ENCODE assay signal across 1 cellular context in genomic region chr6:28489366-28490190, GRCh38.
TF ChIP-seq lines count a peak whose summit lies in the region.

No MANE protein-coding gene starts in this region.

TF ChIP-seq in K562, 482 proteins besides CTCF, POLR2A, EP300 and RAD21 (continued from another document and continues in another):
- TF ChIP-seq ZBTB33 (CRISPR knock-in tag; IDR thresholded peaks at IDR 0.05): no peak
- 0 out of 2 replicates have a peak, but pooled peaks have one; percentile 18 for TF ChIP-seq HDGF (IDR thresholded peaks at IDR 0.05)
- no peak for TF ChIP-seq PBX2 (CRISPR knock-in tag; IDR thresholded peaks at IDR 0.05; ENCODE audit: low read depth)
- peak; percentile 17; the same call in 1 of the 2 replicates for TF ChIP-seq PBX2 (tag; conservative IDR thresholded peaks at IDR 0.05; ENCODE audit: low read depth)
- peak; percentile 40; the same call in 1 of the 2 replicates for TF ChIP-seq SMAD4 (CRISPR knock-in tag; conservative IDR thresholded peaks at IDR 0.05)
- TF ChIP-seq OTX1 (CRISPR knock-in tag; IDR thresholded peaks at IDR 0.05): no peak
- TF ChIP-seq STAT6 (CRISPR knock-in tag; IDR thresholded peaks at IDR 0.05): peak; percentile 78; the same call in 1 of the 2 replicates
- peak; percentile 15; the same call in 1 of the 2 replicates for TF ChIP-seq SMARCC2 (IDR thresholded peaks at IDR 0.05; ENCODE audit: low read depth)
- TF ChIP-seq BCLAF1 (IDR thresholded peaks at IDR 0.05; ENCODE audit: borderline replicate concordance in 1 of 2, control insufficient read depth in 1 of 2, low read depth in 2 of 2, low read length in 1 of 2): no peak
- TF ChIP-seq ZNF75A (CRISPR knock-in tag; IDR thresholded peaks at IDR 0.05): no peak
- peak; percentile 56; the same call in 1 of the 2 replicates for TF ChIP-seq ZEB2 (IDR thresholded peaks at IDR 0.05)
- no peak for TF ChIP-seq NEUROD1 (IDR thresholded peaks at IDR 0.05; ENCODE audit: borderline replicate concordance, low read depth, low read length, partially characterized antibody)
- TF ChIP-seq ARID3A (IDR thresholded peaks at IDR 0.05; ENCODE audit: borderline replicate concordance, low read depth, low read length): no peak
- TF ChIP-seq HMGXB4 (CRISPR knock-in tag; IDR thresholded peaks at IDR 0.05): 0 out of 2 replicates have a peak, but pooled peaks have one; percentile 24
- no peak; the same call in 1 of the 2 replicates for TF ChIP-seq CBFA2T3 (IDR thresholded peaks at IDR 0.05)
- TF ChIP-seq SRSF7 (optimal IDR thresholded peaks at IDR 0.05; ENCODE audit: low read depth, low read length): no peak
- TF ChIP-seq POLR2AphosphoS5 (IDR thresholded peaks at IDR 0.05; ENCODE audit: control insufficient read depth, insufficient read depth, low read depth, low read length): peak; percentile 68; the same call in 1 of the 2 replicates
- peak; percentile 38 for TF ChIP-seq GTF2B (IDR thresholded peaks at IDR 0.05; ENCODE audit: extremely low read depth, insufficient read length)
- TF ChIP-seq CUX1 (CRISPR knock-in tag; IDR thresholded peaks at IDR 0.05): no peak
- peak; percentile 63 to 87; a peak in 3 of 4 replicates for TF ChIP-seq UBTF (IDR thresholded peaks at IDR 0.05; ENCODE audit: borderline replicate concordance in 1 of 2, low read depth in 2 of 2, low read length in 2 of 2)
- no peak; a peak in 3 of 4 replicates for TF ChIP-seq FOXK2 (conservative IDR thresholded peaks at IDR 0.05 in 1 of 2, IDR thresholded peaks at IDR 0.05 in 1 of 2; ENCODE audit: low read depth in 2 of 2)
- no peak for TF ChIP-seq WHSC1 (IDR thresholded peaks at IDR 0.05; ENCODE audit: low read length)
- 0 out of 2 replicates have a peak, but pooled peaks have one; percentile 21 for TF ChIP-seq MXI1 (IDR thresholded peaks at IDR 0.05; ENCODE audit: low read depth, low read length)
- no peak for TF ChIP-seq ZNF12 (CRISPR knock-in tag; IDR thresholded peaks at IDR 0.05)
- 0 out of 2 replicates have a peak, but pooled peaks have one; percentile 26 for TF ChIP-seq ZSCAN32 (CRISPR knock-in tag; IDR thresholded peaks at IDR 0.05)
- no peak for TF ChIP-seq RBM14 (IDR thresholded peaks at IDR 0.05; ENCODE audit: borderline replicate concordance, insufficient read depth, low read depth, low read length)
